ENCODE assay signal across 8 cellular contexts in genomic region chr7:106111671-106112117, GRCh38. TPM values are rescaled to one million over a fixed set of nuclear protein-coding genes. Genes with fewer than 3 reads are reported as not detected.
A peak's percentile ranks its signal among the peaks of the same experiment; 100 is the strongest.
DNase-seq lines count a peak whose midpoint lies in the region; ATAC-seq and TF ChIP-seq lines count a peak whose summit lies in the region.

No MANE protein-coding gene starts in this region.

- TF ChIP-seq CTCF in coronary artery (IDR thresholded peaks at IDR 0.05): no peak
- no peak for TF ChIP-seq CTCF in lower lobe of right lung (IDR thresholded peaks at IDR 0.05)

- no peaks in the 10 kb centered on the region for H3K9me3 Mint-ChIP-seq in T-helper 1 cell treated with Interleukin-12 subunit alpha and Interleukin-12 subunit beta and Interleukin-4 antibody, amounts not matched to agents 30 μg/mL and 1 μg/mL, for 36 hours

- H3K27ac Mint-ChIP-seq in T-helper 1 cell treated with Interleukin-12 subunit alpha and Interleukin-12 subunit beta and Interleukin-4 antibody, amounts not matched to agents 30 μg/mL and 1 μg/mL, for 36 hours: peak overlapping the region; percentile 92

- H3K27me3 ChIP-seq in lower lobe of right lung (ENCODE audit: low read depth): no peaks in the 10 kb centered on the region

- peak overlapping the region; percentile 83 for H3K4me3 ChIP-seq in coronary artery
- peak overlapping the region; percentile 73 for H3K4me3 ChIP-seq in lower lobe of right lung

- H3K4me3 Mint-ChIP-seq in T-helper 1 cell treated with Interleukin-12 subunit alpha and Interleukin-12 subunit beta and Interleukin-4 antibody, amounts not matched to agents 30 μg/mL and 1 μg/mL, for 36 hours: peak overlapping the region; percentile 86

- ATAC-seq in GM21423 (IDR thresholded peaks at IDR 0.05; ENCODE audit: unreplicated experiment): peak; percentile 28
- ATAC-seq in lower lobe of right lung: peak; percentile 86 to 88

- H3K36me3 Mint-ChIP-seq in T-helper 1 cell treated with Interleukin-12 subunit alpha and Interleukin-12 subunit beta and Interleukin-4 antibody, amounts not matched to agents 30 μg/mL and 1 μg/mL, for 36 hours (ENCODE audit: low read depth): no peaks in the 10 kb centered on the region

- DNase-seq in HS-27A (ENCODE audit: low read depth): peak; percentile 36
- DNase-seq in coronary artery (ENCODE audit: low spot score): peak; percentile 83
- peak; percentile 84 for DNase-seq in lower lobe of right lung
- peak; percentile 63 for DNase-seq in stimulated activated CD8-positive, alpha-beta memory T cell treated with anti-CD3 and anti-CD28 coated beads, Interleukin-4, amount 100 ng/mL, for 48 hours
- no peak for DNase-seq in OCI-M2 (lab: John Stamatoyannopoulos, UW; ENCODE audit: unreplicated experiment)

- H3K36me3 ChIP-seq in ES-I3 (ENCODE audit: insufficient read depth, low read length): no peaks in the 10 kb centered on the region
- no peaks in the 10 kb centered on the region for H3K36me3 ChIP-seq in lower lobe of right lung

- H3K4me1 Mint-ChIP-seq in T-helper 1 cell treated with Interleukin-12 subunit alpha and Interleukin-12 subunit beta and Interleukin-4 antibody, amounts not matched to agents 30 μg/mL and 1 μg/mL, for 36 hours (ENCODE audit: low read depth): peaks cover 32% of the 10 kb centered on the region

- peak overlapping the region; percentile 98 for H3K9ac ChIP-seq in ES-I3 (ENCODE audit: low read depth, low read length)

- intact Hi-C loops in lower lobe of right lung (cut with DNase I): no loop called here

- peaks cover 13% of the 10 kb centered on the region for H3K27me3 Mint-ChIP-seq in T-helper 1 cell treated with Interleukin-12 subunit alpha and Interleukin-12 subunit beta and Interleukin-4 antibody, amounts not matched to agents 30 μg/mL and 1 μg/mL, for 36 hours (ENCODE audit: low read depth)

- H3K27ac ChIP-seq in coronary artery: peak overlapping the region; percentile 98
- peak overlapping the region; percentile 97 for H3K27ac ChIP-seq in lower lobe of right lung

- peaks cover 21% of the 10 kb centered on the region for H3K4me1 ChIP-seq in ES-I3 (ENCODE audit: insufficient read depth, low read length)
- peaks cover 31% of the 10 kb centered on the region for H3K4me1 ChIP-seq in lower lobe of right lung

- H3K9me3 ChIP-seq in ES-I3 (ENCODE audit: control insufficient read depth, insufficient read depth, low read length) (no peaks in the 10 kb centered on the region), lower lobe of right lung (no peaks in the 10 kb centered on the region)

RNA-seq across cellular contexts. Expression of gene SYPL1, which starts 0.4 kb away (rescaled TPM):
- 79.6 TPM for total RNA-seq in lower lobe of right lung
